21 cellular contexts compared by ENCODE assay signal in genomic region chr2:218518876-218519275, GRCh38.
"Had no signal": no experiment of that assay in that cellular context is flagged by ENCODE, and none has a peak within 500 bp of the region (broad histone marks: within the 10 kb centered on the region; RNA-seq: fewer than 3 reads in every experiment).

No MANE protein-coding gene starts in this region.

- H3K27me3 ChIP-seq: hepatocyte, neural progenitor cell, testis, upper lobe of right lung had no signal

- H3K4me3 ChIP-seq: hepatocyte, left ventricle myocardium inferior, neural progenitor cell, testis, upper lobe of right lung had no signal

- H2AFZ ChIP-seq: hepatocyte, neural progenitor cell had no signal

- H3K4me2 ChIP-seq: hepatocyte, neural progenitor cell had no signal

- DNase-seq: activated CD4-positive, alpha-beta T cell treated with anti-CD3 and anti-CD28 coated beads, Interleukin-2, amount 50 U/mL, for 48 hours; activated naive CD4-positive, alpha-beta T cell treated with Interleukin-2 at 50 U/mL for 16 hours; aorta; caudate nucleus; dermis blood vessel endothelial cell; effector CD8-positive, alpha-beta T cell; glutamatergic neuron; immature natural killer cell; left ventricle myocardium inferior; naive thymus-derived CD4-positive, alpha-beta T cell; small intestine; stimulated activated CD4-positive, alpha-beta T cell treated with anti-CD3 and anti-CD28 coated beads, Interleukin-15, amount 100 ng/mL, for 24 hours; stimulated activated naive B cell treated with anti-CD40 and anti-IgM and Interleukin-4, amounts not matched to agents 10 μg/mL and 1 μg/mL and 100 μg/mL, for 72 hours; T1000; testis; upper lobe of right lung had no signal

- H3K4me3 Mint-ChIP-seq: brain; immature natural killer cell; naive thymus-derived CD4-positive, alpha-beta T cell; neural progenitor cell; stimulated activated naive B cell treated with anti-CD40 and anti-IgM and Interleukin-4, amounts not matched to agents 10 μg/mL and 1 μg/mL and 100 μg/mL, for 72 hours; WTC11 had no signal

- H3K79me2 ChIP-seq: hepatocyte had no signal

- H3K9me3 ChIP-seq: testis, upper lobe of right lung had no signal

- H3K4me1 ChIP-seq: left ventricle myocardium inferior, neural progenitor cell, testis, upper lobe of right lung had no signal

- H3K9me3 Mint-ChIP-seq: immature natural killer cell; stimulated activated naive B cell treated with anti-CD40 and anti-IgM and Interleukin-4, amounts not matched to agents 10 μg/mL and 1 μg/mL and 100 μg/mL, for 72 hours had no signal

- ATAC-seq: naive thymus-derived CD4-positive, alpha-beta T cell; sciatic nerve; stimulated activated naive B cell treated with anti-CD40 and anti-IgM and Interleukin-4, amounts not matched to agents 10 μg/mL and 1 μg/mL and 100 μg/mL, for 72 hours; upper lobe of right lung; WTC11 had no signal

- H3K4me1 Mint-ChIP-seq: brain, immature natural killer cell, neural progenitor cell, WTC11 had no signal

- H3K27me3 Mint-ChIP-seq: brain; naive thymus-derived CD4-positive, alpha-beta T cell; stimulated activated naive B cell treated with anti-CD40 and anti-IgM and Interleukin-4, amounts not matched to agents 10 μg/mL and 1 μg/mL and 100 μg/mL, for 72 hours had no signal

- H3K27ac ChIP-seq: hepatocyte, left ventricle myocardium inferior, neural progenitor cell, testis, upper lobe of right lung had no signal

- H3K27ac Mint-ChIP-seq: neural progenitor cell, WTC11 had no signal

- H3K9ac ChIP-seq: neural progenitor cell had no signal
